In genomic region chr2:240615409-240615808, GRCh38 we compare ENCODE assay signal across 17 cellular contexts.
"Had no signal": no experiment of that assay in that cellular context is flagged by ENCODE, and none has a peak within 500 bp of the region (broad histone marks: within the 10 kb centered on the region; RNA-seq: fewer than 3 reads in every experiment).

No MANE protein-coding gene starts in this region.

- H3K27me3 Mint-ChIP-seq: activated CD4-positive, alpha-beta memory T cell treated with anti-CD3 and anti-CD28 coated beads for 36 hours; activated CD8-positive, alpha-beta memory T cell treated with anti-CD3 and anti-CD28 coated beads, Interleukin-2, amount 10 ng/mL, durations not matched to agents 7 days and 5 days; activated naive CD8-positive, alpha-beta T cell treated with anti-CD3 and anti-CD28 coated beads for 36 hours; naive thymus-derived CD8-positive, alpha-beta T cell; progenitor cell of endocrine pancreas; stimulated activated naive B cell treated with anti-CD40 and anti-IgM and Interleukin-4, amounts not matched to agents 10 μg/mL and 1 μg/mL and 100 μg/mL, for 72 hours had no signal

- DNase-seq: activated CD4-positive, alpha-beta memory T cell treated with anti-CD3 and anti-CD28 coated beads for 36 hours; activated CD4-positive, alpha-beta T cell treated with anti-CD3 and anti-CD28 coated beads for 48 hours; activated CD8-positive, alpha-beta memory T cell treated with anti-CD3 and anti-CD28 coated beads, Interleukin-2, amount 10 ng/mL, durations not matched to agents 7 days and 5 days; activated naive CD8-positive, alpha-beta T cell treated with anti-CD3 and anti-CD28 coated beads for 36 hours; hypothalamus; left ventricle myocardium inferior; stimulated activated CD4-positive, alpha-beta T cell treated with anti-CD3 and anti-CD28 coated beads, Interleukin-2, amount 100 ng/mL, for 48 hours; stimulated activated CD8-positive, alpha-beta memory T cell treated with anti-CD3 and anti-CD28 coated beads, Interleukin-4, amount 100 ng/mL, for 48 hours; stimulated activated naive B cell treated with anti-CD40 and anti-IgM and Interleukin-4, amounts not matched to agents 10 μg/mL and 1 μg/mL and 100 μg/mL, for 72 hours had no signal

- ATAC-seq: activated CD8-positive, alpha-beta memory T cell treated with anti-CD3 and anti-CD28 coated beads, Interleukin-2, amount 10 ng/mL, durations not matched to agents 7 days and 5 days; gastroesophageal sphincter; naive thymus-derived CD8-positive, alpha-beta T cell; stimulated activated naive B cell treated with anti-CD40 and anti-IgM and Interleukin-4, amounts not matched to agents 10 μg/mL and 1 μg/mL and 100 μg/mL, for 72 hours had no signal

- H3K27me3 ChIP-seq: gastroesophageal sphincter, transverse colon, uterus had no signal

- H3K4me3 ChIP-seq: coronary artery, gastroesophageal sphincter, left ventricle myocardium inferior, transverse colon, uterus had no signal

- H3K4me3 Mint-ChIP-seq: activated CD4-positive, alpha-beta memory T cell treated with anti-CD3 and anti-CD28 coated beads for 36 hours; activated CD8-positive, alpha-beta memory T cell treated with anti-CD3 and anti-CD28 coated beads, Interleukin-2, amount 10 ng/mL, durations not matched to agents 7 days and 5 days; activated naive CD8-positive, alpha-beta T cell treated with anti-CD3 and anti-CD28 coated beads for 36 hours; naive thymus-derived CD8-positive, alpha-beta T cell; stimulated activated naive B cell treated with anti-CD40 and anti-IgM and Interleukin-4, amounts not matched to agents 10 μg/mL and 1 μg/mL and 100 μg/mL, for 72 hours; T-helper 1 cell treated with Interleukin-12 subunit alpha and Interleukin-12 subunit beta and Interleukin-4 antibody, amounts not matched to agents 30 μg/mL and 1 μg/mL, for 36 hours had no signal

- H3K27ac Mint-ChIP-seq: activated CD4-positive, alpha-beta memory T cell treated with anti-CD3 and anti-CD28 coated beads for 36 hours; activated CD8-positive, alpha-beta memory T cell treated with anti-CD3 and anti-CD28 coated beads, Interleukin-2, amount 10 ng/mL, durations not matched to agents 7 days and 5 days; activated naive CD8-positive, alpha-beta T cell treated with anti-CD3 and anti-CD28 coated beads for 36 hours; progenitor cell of endocrine pancreas; stimulated activated naive B cell treated with anti-CD40 and anti-IgM and Interleukin-4, amounts not matched to agents 10 μg/mL and 1 μg/mL and 100 μg/mL, for 72 hours; T-helper 1 cell treated with Interleukin-12 subunit alpha and Interleukin-12 subunit beta and Interleukin-4 antibody, amounts not matched to agents 30 μg/mL and 1 μg/mL, for 36 hours had no signal

- H3K27ac ChIP-seq: coronary artery, epithelial cell of prostate, gastroesophageal sphincter, left ventricle myocardium inferior, transverse colon, uterus had no signal

- H3K36me3 ChIP-seq: uterus had no signal

- H3K9me3 ChIP-seq: gastroesophageal sphincter, left ventricle myocardium inferior, transverse colon, uterus had no signal

- H3K4me1 ChIP-seq: gastroesophageal sphincter, left ventricle myocardium inferior, uterus had no signal
